1 cellular context compared by ENCODE assay signal in the genomic region with DNA sequence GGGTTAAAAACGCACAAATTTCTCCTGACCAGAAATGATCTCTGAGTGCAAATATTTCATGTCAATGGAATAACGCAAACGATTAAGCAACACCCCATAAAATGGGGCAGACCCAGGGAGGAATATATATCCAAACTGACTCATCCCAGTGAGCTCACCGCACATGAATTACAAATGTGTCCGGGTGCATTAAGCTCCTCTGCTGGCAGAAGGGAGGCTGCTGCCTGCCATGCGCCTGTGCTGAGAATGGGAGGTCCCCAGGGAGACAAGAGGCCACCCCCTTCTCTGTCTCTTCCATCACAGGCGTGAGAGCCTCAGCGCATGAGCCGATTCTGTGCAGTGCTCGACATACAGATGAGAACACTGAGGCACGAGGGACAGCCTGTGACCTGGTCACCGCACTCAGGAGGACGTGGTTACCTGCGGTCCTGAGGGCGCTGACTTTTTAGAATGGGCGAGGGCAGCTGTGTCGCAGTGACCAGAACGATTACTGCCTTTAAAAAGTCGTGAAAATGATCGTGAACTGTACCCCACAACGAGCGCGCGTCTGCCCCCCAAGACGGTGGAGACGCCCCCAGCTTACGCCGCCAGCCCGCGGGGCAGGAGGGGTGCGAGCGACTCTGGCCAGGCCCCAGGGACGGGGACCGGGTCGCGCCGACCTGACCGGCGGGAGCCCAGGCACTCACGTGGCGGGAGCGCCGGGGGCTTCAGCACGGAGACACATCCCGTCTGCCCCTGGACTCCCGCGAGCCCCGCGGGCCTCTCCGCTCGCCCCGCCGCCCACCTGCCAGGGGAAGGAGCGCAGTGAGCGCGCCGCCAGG.
TF ChIP-seq lines count a peak whose summit lies in the region.

No MANE protein-coding gene starts in this region.

TF ChIP-seq in HEK293, 187 proteins besides CTCF, POLR2A, EP300 and RAD21 (continued from another document and continues in another):
- TF ChIP-seq, protein P1, sequence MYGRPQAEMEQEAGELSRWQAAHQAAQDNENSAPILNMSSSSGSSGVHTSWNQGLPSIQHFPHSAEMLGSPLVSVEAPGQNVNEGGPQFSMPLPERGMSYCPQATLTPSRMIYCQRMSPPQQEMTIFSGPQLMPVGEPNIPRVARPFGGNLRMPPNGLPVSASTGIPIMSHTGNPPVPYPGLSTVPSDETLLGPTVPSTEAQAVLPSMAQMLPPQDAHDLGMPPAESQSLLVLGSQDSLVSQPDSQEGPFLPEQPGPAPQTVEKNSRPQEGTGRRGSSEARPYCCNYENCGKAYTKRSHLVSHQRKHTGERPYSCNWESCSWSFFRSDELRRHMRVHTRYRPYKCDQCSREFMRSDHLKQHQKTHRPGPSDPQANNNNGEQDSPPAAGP (tag by site-specific recombination; IDR thresholded peaks at IDR 0.05) = peak; percentile 85
- peak; percentile 92 for TF ChIP-seq SP7 (tag by site-specific recombination; IDR thresholded peaks at IDR 0.05)
- TF ChIP-seq ZNF843 (tag by site-specific recombination; IDR thresholded peaks at IDR 0.05) = 0 out of 2 replicates have a peak, but pooled peaks have one; percentile 55
- TF ChIP-seq GLIS1 (tag by site-specific recombination; IDR thresholded peaks at IDR 0.05) = peak; percentile 61
- TF ChIP-seq GLIS2 (tag by site-specific recombination; IDR thresholded peaks at IDR 0.05) = peak; percentile 69
- TF ChIP-seq KLF8 (tag by site-specific recombination; IDR thresholded peaks at IDR 0.05) = peak; percentile 65; the same call in 1 of the 2 replicates
- peak; percentile 70; the same call in 1 of the 2 replicates for TF ChIP-seq ZNF24 (tag by site-specific recombination; IDR thresholded peaks at IDR 0.05)
- peak; percentile 44; the same call in 1 of the 2 replicates for TF ChIP-seq ZNF140 (tag by site-specific recombination; IDR thresholded peaks at IDR 0.05)
- peak; percentile 54; the same call in 1 of the 2 replicates for TF ChIP-seq ZBTB21 (tag by site-specific recombination; IDR thresholded peaks at IDR 0.05)
- TF ChIP-seq, protein P2, sequence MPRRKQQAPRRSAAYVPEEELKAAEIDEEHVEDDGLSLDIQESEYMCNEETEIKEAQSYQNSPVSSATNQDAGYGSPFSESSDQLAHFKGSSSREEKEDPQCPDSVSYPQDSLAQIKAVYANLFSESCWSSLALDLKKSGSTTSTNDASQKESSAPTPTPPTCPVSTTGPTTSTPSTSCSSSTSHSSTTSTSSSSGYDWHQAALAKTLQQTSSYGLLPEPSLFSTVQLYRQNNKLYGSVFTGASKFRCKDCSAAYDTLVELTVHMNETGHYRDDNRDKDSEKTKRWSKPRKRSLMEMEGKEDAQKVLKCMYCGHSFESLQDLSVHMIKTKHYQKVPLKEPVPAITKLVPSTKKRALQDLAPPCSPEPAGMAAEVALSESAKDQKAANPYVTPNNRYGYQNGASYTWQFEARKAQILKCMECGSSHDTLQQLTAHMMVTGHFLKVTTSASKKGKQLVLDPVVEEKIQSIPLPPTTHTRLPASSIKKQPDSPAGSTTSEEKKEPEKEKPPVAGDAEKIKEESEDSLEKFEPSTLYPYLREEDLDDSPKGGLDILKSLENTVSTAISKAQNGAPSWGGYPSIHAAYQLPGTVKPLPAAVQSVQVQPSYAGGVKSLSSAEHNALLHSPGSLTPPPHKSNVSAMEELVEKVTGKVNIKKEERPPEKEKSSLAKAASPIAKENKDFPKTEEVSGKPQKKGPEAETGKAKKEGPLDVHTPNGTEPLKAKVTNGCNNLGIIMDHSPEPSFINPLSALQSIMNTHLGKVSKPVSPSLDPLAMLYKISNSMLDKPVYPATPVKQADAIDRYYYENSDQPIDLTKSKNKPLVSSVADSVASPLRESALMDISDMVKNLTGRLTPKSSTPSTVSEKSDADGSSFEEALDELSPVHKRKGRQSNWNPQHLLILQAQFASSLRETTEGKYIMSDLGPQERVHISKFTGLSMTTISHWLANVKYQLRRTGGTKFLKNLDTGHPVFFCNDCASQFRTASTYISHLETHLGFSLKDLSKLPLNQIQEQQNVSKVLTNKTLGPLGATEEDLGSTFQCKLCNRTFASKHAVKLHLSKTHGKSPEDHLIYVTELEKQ (tag by site-specific recombination; IDR thresholded peaks at IDR 0.05; ENCODE audit: borderline replicate concordance) = 0 out of 2 replicates have a peak, but pooled peaks have one; percentile 33
- TF ChIP-seq, protein P3, sequence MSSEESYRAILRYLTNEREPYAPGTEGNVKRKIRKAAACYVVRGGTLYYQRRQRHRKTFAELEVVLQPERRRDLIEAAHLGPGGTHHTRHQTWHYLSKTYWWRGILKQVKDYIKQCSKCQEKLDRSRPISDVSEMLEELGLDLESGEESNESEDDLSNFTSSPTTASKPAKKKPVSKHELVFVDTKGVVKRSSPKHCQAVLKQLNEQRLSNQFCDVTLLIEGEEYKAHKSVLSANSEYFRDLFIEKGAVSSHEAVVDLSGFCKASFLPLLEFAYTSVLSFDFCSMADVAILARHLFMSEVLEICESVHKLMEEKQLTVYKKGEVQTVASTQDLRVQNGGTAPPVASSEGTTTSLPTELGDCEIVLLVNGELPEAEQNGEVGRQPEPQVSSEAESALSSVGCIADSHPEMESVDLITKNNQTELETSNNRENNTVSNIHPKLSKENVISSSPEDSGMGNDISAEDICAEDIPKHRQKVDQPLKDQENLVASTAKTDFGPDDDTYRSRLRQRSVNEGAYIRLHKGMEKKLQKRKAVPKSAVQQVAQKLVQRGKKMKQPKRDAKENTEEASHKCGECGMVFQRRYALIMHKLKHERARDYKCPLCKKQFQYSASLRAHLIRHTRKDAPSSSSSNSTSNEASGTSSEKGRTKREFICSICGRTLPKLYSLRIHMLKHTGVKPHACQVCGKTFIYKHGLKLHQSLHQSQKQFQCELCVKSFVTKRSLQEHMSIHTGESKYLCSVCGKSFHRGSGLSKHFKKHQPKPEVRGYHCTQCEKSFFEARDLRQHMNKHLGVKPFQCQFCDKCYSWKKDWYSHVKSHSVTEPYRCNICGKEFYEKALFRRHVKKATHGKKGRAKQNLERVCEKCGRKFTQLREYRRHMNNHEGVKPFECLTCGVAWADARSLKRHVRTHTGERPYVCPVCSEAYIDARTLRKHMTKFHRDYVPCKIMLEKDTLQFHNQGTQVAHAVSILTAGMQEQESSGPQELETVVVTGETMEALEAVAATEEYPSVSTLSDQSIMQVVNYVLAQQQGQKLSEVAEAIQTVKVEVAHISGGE (tag by site-specific recombination; conservative IDR thresholded peaks at IDR 0.05; ENCODE audit: low read depth) = 0 out of 2 replicates have a peak, but pooled peaks have one; percentile 24
- TF ChIP-seq, protein P4, sequence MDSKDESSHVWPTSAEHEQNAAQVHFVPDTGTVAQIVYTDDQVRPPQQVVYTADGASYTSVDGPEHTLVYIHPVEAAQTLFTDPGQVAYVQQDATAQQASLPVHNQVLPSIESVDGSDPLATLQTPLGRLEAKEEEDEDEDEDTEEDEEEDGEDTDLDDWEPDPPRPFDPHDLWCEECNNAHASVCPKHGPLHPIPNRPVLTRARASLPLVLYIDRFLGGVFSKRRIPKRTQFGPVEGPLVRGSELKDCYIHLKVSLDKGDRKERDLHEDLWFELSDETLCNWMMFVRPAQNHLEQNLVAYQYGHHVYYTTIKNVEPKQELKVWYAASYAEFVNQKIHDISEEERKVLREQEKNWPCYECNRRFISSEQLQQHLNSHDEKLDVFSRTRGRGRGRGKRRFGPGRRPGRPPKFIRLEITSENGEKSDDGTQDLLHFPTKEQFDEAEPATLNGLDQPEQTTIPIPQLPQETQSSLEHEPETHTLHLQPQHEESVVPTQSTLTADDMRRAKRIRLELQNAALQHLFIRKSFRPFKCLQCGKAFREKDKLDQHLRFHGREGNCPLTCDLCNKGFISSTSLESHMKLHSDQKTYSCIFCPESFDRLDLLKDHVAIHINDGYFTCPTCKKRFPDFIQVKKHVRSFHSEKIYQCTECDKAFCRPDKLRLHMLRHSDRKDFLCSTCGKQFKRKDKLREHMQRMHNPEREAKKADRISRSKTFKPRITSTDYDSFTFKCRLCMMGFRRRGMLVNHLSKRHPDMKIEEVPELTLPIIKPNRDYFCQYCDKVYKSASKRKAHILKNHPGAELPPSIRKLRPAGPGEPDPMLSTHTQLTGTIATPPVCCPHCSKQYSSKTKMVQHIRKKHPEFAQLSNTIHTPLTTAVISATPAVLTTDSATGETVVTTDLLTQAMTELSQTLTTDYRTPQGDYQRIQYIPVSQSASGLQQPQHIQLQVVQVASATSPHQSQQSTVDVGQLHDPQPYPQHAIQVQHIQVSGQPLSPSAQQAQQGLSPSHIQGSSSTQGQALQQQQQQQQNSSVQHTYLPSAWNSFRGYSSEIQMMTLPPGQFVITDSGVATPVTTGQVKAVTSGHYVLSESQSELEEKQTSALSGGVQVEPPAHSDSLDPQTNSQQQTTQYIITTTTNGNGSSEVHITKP (tag by site-specific recombination; IDR thresholded peaks at IDR 0.05) = peak; percentile 94
- TF ChIP-seq, protein P5, sequence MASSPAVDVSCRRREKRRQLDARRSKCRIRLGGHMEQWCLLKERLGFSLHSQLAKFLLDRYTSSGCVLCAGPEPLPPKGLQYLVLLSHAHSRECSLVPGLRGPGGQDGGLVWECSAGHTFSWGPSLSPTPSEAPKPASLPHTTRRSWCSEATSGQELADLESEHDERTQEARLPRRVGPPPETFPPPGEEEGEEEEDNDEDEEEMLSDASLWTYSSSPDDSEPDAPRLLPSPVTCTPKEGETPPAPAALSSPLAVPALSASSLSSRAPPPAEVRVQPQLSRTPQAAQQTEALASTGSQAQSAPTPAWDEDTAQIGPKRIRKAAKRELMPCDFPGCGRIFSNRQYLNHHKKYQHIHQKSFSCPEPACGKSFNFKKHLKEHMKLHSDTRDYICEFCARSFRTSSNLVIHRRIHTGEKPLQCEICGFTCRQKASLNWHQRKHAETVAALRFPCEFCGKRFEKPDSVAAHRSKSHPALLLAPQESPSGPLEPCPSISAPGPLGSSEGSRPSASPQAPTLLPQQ (tag by site-specific recombination; IDR thresholded peaks at IDR 0.05) = 0 out of 2 replicates have a peak, but pooled peaks have one; percentile 54
- peak; percentile 34; the same call in 1 of the 2 replicates for TF ChIP-seq OSR2 (tag by site-specific recombination; IDR thresholded peaks at IDR 0.05)
- peak; percentile 41; the same call in 1 of the 2 replicates for TF ChIP-seq ZXDB (tag by site-specific recombination; IDR thresholded peaks at IDR 0.05)
- TF ChIP-seq, protein P6, sequence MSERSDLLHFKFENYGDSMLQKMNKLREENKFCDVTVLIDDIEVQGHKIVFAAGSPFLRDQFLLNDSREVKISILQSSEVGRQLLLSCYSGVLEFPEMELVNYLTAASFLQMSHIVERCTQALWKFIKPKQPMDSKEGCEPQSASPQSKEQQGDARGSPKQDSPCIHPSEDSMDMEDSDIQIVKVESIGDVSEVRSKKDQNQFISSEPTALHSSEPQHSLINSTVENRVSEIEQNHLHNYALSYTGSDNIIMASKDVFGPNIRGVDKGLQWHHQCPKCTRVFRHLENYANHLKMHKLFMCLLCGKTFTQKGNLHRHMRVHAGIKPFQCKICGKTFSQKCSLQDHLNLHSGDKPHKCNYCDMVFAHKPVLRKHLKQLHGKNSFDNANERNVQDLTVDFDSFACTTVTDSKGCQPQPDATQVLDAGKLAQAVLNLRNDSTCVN (tag by site-specific recombination; optimal IDR thresholded peaks at IDR 0.05) = peak; percentile 77
- peak; percentile 43; the same call in 1 of the 2 replicates for TF ChIP-seq ZNF394 (tag by site-specific recombination; IDR thresholded peaks at IDR 0.05; ENCODE audit: borderline replicate concordance)
- peak; percentile 73 for TF ChIP-seq KLF10 (tag by site-specific recombination; IDR thresholded peaks at IDR 0.05)
- TF ChIP-seq ZNF629 (tag by site-specific recombination; IDR thresholded peaks at IDR 0.05) = peak; percentile 92
- TF ChIP-seq ZNF335 (tag by site-specific recombination; conservative IDR thresholded peaks at IDR 0.05) = peak; percentile 72
- TF ChIP-seq, protein P7, sequence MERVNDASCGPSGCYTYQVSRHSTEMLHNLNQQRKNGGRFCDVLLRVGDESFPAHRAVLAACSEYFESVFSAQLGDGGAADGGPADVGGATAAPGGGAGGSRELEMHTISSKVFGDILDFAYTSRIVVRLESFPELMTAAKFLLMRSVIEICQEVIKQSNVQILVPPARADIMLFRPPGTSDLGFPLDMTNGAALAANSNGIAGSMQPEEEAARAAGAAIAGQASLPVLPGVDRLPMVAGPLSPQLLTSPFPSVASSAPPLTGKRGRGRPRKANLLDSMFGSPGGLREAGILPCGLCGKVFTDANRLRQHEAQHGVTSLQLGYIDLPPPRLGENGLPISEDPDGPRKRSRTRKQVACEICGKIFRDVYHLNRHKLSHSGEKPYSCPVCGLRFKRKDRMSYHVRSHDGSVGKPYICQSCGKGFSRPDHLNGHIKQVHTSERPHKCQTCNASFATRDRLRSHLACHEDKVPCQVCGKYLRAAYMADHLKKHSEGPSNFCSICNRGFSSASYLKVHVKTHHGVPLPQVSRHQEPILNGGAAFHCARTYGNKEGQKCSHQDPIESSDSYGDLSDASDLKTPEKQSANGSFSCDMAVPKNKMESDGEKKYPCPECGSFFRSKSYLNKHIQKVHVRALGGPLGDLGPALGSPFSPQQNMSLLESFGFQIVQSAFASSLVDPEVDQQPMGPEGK (tag by site-specific recombination; IDR thresholded peaks at IDR 0.05) = peak; percentile 63; the same call in 1 of the 2 replicates
- TF ChIP-seq ZNF660 (tag by site-specific recombination; IDR thresholded peaks at IDR 0.05) = peak; percentile 64; the same call in 1 of the 2 replicates
- TF ChIP-seq ZNF561 (tag by site-specific recombination; IDR thresholded peaks at IDR 0.05; ENCODE audit: borderline replicate concordance) = peak; percentile 77
- 0 out of 2 replicates have a peak, but pooled peaks have one; percentile 23 for TF ChIP-seq ZNF558 (tag by site-specific recombination; IDR thresholded peaks at IDR 0.05)
- peak; percentile 42; the same call in 1 of the 2 replicates for TF ChIP-seq BCL11A (tag by site-specific recombination; IDR thresholded peaks at IDR 0.05; ENCODE audit: low read depth)
- TF ChIP-seq, protein P8, sequence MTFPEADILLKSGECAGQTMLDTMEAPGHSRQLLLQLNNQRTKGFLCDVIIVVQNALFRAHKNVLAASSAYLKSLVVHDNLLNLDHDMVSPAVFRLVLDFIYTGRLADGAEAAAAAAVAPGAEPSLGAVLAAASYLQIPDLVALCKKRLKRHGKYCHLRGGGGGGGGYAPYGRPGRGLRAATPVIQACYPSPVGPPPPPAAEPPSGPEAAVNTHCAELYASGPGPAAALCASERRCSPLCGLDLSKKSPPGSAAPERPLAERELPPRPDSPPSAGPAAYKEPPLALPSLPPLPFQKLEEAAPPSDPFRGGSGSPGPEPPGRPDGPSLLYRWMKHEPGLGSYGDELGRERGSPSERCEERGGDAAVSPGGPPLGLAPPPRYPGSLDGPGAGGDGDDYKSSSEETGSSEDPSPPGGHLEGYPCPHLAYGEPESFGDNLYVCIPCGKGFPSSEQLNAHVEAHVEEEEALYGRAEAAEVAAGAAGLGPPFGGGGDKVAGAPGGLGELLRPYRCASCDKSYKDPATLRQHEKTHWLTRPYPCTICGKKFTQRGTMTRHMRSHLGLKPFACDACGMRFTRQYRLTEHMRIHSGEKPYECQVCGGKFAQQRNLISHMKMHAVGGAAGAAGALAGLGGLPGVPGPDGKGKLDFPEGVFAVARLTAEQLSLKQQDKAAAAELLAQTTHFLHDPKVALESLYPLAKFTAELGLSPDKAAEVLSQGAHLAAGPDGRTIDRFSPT (tag by site-specific recombination; IDR thresholded peaks at IDR 0.05) = peak; percentile 77
- peak; percentile 67 for TF ChIP-seq SP2 (tag by site-specific recombination; IDR thresholded peaks at IDR 0.05)
